19 cellular contexts compared by ENCODE assay signal in the genomic region with DNA sequence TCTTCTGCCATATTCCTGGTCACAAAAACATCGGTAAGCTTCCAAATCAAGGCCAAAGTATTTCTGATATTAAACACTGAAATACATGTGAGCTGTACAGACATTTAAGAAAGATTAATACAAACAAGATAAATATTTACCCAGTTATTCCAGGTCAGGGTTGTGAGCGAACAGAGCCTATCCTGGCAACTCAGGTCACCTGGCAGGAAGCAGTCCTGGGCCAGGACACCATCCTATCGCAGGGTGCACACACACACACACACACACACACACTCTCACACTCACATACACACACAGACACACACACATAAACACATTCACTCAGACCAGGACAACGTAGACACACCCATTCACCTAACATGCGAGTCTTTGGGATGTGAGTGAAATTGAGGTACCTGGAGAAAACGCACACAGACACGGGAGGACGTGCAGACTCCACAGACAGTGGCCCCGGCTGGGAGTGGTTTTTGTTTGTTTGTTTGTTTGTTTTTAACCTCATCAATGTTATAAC.
"Had no signal": no experiment of that assay in that cellular context is flagged by ENCODE, and none has a peak within 500 bp of the region (broad histone marks: within the 10 kb centered on the region; RNA-seq: fewer than 3 reads in every experiment).

No MANE protein-coding gene starts in this region.

- H3K9me3 ChIP-seq: breast epithelium, esophagus muscularis mucosa, thoracic aorta, upper lobe of right lung had no signal

- H3K27ac ChIP-seq: breast epithelium, coronary artery, esophagus muscularis mucosa, neural progenitor cell, thoracic aorta, upper lobe of right lung had no signal

- DNase-seq: activated naive CD8-positive, alpha-beta T cell treated with anti-CD3 and anti-CD28 coated beads for 36 hours; activated T-cell treated with anti-CD3 and anti-CD28 coated beads, Interleukin-2, amount 50 U/mL, for 1 hour; cerebellar nuclear complex; hippocampal formation; naive thymus-derived CD4-positive, alpha-beta T cell; retina; stimulated activated CD4-positive, alpha-beta T cell treated with anti-CD3 and anti-CD28 coated beads, Interleukin-2, amount 100 ng/mL, for 48 hours; stimulated activated CD8-positive, alpha-beta memory T cell treated with anti-CD3 and anti-CD28 coated beads, Interleukin-4, amount 100 ng/mL, for 48 hours; stimulated activated naive B cell treated with anti-CD40 and anti-IgM and Interleukin-4, amounts not matched to agents 10 μg/mL and 1 μg/mL and 100 μg/mL, for 72 hours; T-cell; upper lobe of right lung had no signal

- H3K9me3 Mint-ChIP-seq: activated naive CD8-positive, alpha-beta T cell treated with anti-CD3 and anti-CD28 coated beads for 36 hours; activated T-helper 17 cell treated with anti-CD3 and anti-CD28 coated beads, Interleukin-2, amount 50 U/mL, for 72 hours; naive thymus-derived CD4-positive, alpha-beta T cell; neural progenitor cell; stimulated activated naive B cell treated with anti-CD40 and anti-IgM and Interleukin-4, amounts not matched to agents 10 μg/mL and 1 μg/mL and 100 μg/mL, for 72 hours; T-cell; T-helper 2 cell treated with Interferon-gamma antibody and Interleukin-4, amounts not matched to agents 5 μg/mL and 100 μg/mL, for 36 hours had no signal

- H3K36me3 ChIP-seq: breast epithelium, neural progenitor cell had no signal

- H3K27me3 Mint-ChIP-seq: activated naive CD8-positive, alpha-beta T cell treated with anti-CD3 and anti-CD28 coated beads for 36 hours; activated T-helper 17 cell treated with anti-CD3 and anti-CD28 coated beads, Interleukin-2, amount 50 U/mL, for 72 hours; naive thymus-derived CD4-positive, alpha-beta T cell; progenitor cell of endocrine pancreas; stimulated activated naive B cell treated with anti-CD40 and anti-IgM and Interleukin-4, amounts not matched to agents 10 μg/mL and 1 μg/mL and 100 μg/mL, for 72 hours; T-cell had no signal

- H3K4me3 ChIP-seq: breast epithelium, coronary artery, esophagus muscularis mucosa, neural progenitor cell, thoracic aorta, upper lobe of right lung had no signal

- ATAC-seq: activated T-helper 17 cell treated with anti-CD3 and anti-CD28 coated beads, Interleukin-2, amount 50 U/mL, for 72 hours; naive thymus-derived CD4-positive, alpha-beta T cell; stimulated activated naive B cell treated with anti-CD40 and anti-IgM and Interleukin-4, amounts not matched to agents 10 μg/mL and 1 μg/mL and 100 μg/mL, for 72 hours; T-cell; upper lobe of right lung had no signal

- H3K4me3 Mint-ChIP-seq: activated naive CD8-positive, alpha-beta T cell treated with anti-CD3 and anti-CD28 coated beads for 36 hours; activated T-helper 17 cell treated with anti-CD3 and anti-CD28 coated beads, Interleukin-2, amount 50 U/mL, for 72 hours; naive thymus-derived CD4-positive, alpha-beta T cell; neural progenitor cell; stimulated activated naive B cell treated with anti-CD40 and anti-IgM and Interleukin-4, amounts not matched to agents 10 μg/mL and 1 μg/mL and 100 μg/mL, for 72 hours; T-cell; T-helper 2 cell treated with Interferon-gamma antibody and Interleukin-4, amounts not matched to agents 5 μg/mL and 100 μg/mL, for 36 hours had no signal

- H3K4me1 ChIP-seq: breast epithelium, esophagus muscularis mucosa, neural progenitor cell, upper lobe of right lung had no signal

- H3K27ac Mint-ChIP-seq: activated naive CD8-positive, alpha-beta T cell treated with anti-CD3 and anti-CD28 coated beads for 36 hours; activated T-helper 17 cell treated with anti-CD3 and anti-CD28 coated beads, Interleukin-2, amount 50 U/mL, for 72 hours; neural progenitor cell; T-cell; T-helper 2 cell treated with Interferon-gamma antibody and Interleukin-4, amounts not matched to agents 5 μg/mL and 100 μg/mL, for 36 hours had no signal

- H3K4me1 Mint-ChIP-seq: activated naive CD8-positive, alpha-beta T cell treated with anti-CD3 and anti-CD28 coated beads for 36 hours; activated T-helper 17 cell treated with anti-CD3 and anti-CD28 coated beads, Interleukin-2, amount 50 U/mL, for 72 hours; naive thymus-derived CD4-positive, alpha-beta T cell; T-cell had no signal
